Comparison of ENCODE assay signal across 10 cellular contexts in the genomic region with DNA sequence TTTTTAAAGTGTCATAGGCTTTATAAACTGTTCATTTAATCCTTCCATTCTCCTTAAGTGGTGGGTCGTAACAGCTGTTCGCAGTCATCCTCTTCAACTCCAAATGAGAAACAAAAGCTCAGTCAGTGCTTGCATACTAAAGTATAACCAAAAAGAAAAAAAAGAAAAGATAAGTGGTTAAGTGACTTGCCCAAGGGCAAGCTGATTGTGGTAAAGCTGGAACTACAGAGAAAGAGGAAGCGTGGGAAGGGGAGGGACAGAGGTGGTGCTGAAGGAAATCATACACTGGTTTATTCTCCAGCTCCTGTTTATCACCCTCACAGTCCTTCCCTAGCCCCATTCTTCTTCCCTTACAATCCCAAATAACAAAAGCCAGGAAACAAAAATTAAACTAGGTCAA. TPM values are rescaled to one million over a fixed set of nuclear protein-coding genes. Genes with fewer than 3 reads are reported as not detected.
DNase-seq lines count a peak whose midpoint lies in the region; ATAC-seq and TF ChIP-seq lines count a peak whose summit lies in the region.
"Had no signal": no experiment of that assay in that cellular context is flagged by ENCODE, and none has a peak within 500 bp of the region (broad histone marks: within the 10 kb centered on the region; RNA-seq: fewer than 3 reads in every experiment).

No MANE protein-coding gene starts in this region.

- no peaks in the 10 kb centered on the region for H3K36me3 Mint-ChIP-seq in T-helper 1 cell treated with Interleukin-12 subunit alpha and Interleukin-12 subunit beta and Interleukin-4 antibody, amounts not matched to agents 30 μg/mL and 1 μg/mL, for 36 hours (ENCODE audit: low read depth)
- peaks cover 9% of the 10 kb centered on the region for H3K36me3 Mint-ChIP-seq in activated naive CD8-positive, alpha-beta T cell treated with anti-CD3 and anti-CD28 coated beads, Interleukin-2, amount 50 U/mL, for 24 hours (ENCODE audit: low read depth)
- H3K36me3 Mint-ChIP-seq in naive thymus-derived CD4-positive, alpha-beta T cell = peaks cover 0 to 2% (median 0%) of the 10 kb centered on the region in 5 donors

- intact Hi-C loops in naive thymus-derived CD4-positive, alpha-beta T cell (cut with micrococcal nuclease) = no loop called here
- intact Hi-C loops in transverse colon (cut with DNase I; ENCODE audit: low total_unique reads) = no loop called here

- H3K36me3 ChIP-seq in naive thymus-derived CD4-positive, alpha-beta T cell (ENCODE audit: control insufficient read depth in 2 of 3, insufficient read depth in 3 of 3, low read length in 3 of 3) = no peaks in the 10 kb centered on the region
- no peaks in the 10 kb centered on the region for H3K36me3 ChIP-seq in transverse colon

- H3K27me3 ChIP-seq in naive thymus-derived CD4-positive, alpha-beta T cell (ENCODE audit: control insufficient read depth in 2 of 2, insufficient read depth in 2 of 2, low read length in 2 of 2) = no peaks in the 10 kb centered on the region
- H3K27me3 ChIP-seq in transverse colon = no peaks in the 10 kb centered on the region

- no peaks in the 10 kb centered on the region for H3K9me3 Mint-ChIP-seq in T-helper 1 cell treated with Interleukin-12 subunit alpha and Interleukin-12 subunit beta and Interleukin-4 antibody, amounts not matched to agents 30 μg/mL and 1 μg/mL, for 36 hours
- no peaks in the 10 kb centered on the region for H3K9me3 Mint-ChIP-seq in activated naive CD8-positive, alpha-beta T cell treated with anti-CD3 and anti-CD28 coated beads, Interleukin-2, amount 50 U/mL, for 24 hours
- no peaks in the 10 kb centered on the region for H3K9me3 Mint-ChIP-seq in naive thymus-derived CD4-positive, alpha-beta T cell

- H3K27ac ChIP-seq in naive thymus-derived CD4-positive, alpha-beta T cell (ENCODE audit: low read depth, low read length) = no peak overlapping the region
- no peak overlapping the region for H3K27ac ChIP-seq in transverse colon

- no peak for DNase-seq in T-helper 1 cell
- peak; percentile 47 for DNase-seq in NCI-H187 treated with DMSO at 0.1 percent for 48 hours (lab: John Stamatoyannopoulos, UW)
- no peak for DNase-seq in activated naive CD8-positive, alpha-beta T cell treated with anti-CD3 and anti-CD28 coated beads, Interleukin-2, amount 50 U/mL, for 24 hours
- DNase-seq in naive thymus-derived CD4-positive, alpha-beta T cell = peak in 5 of 9 donors; percentile 1 to 24 (median 14)
- no peak for DNase-seq in transverse colon
- no peak for DNase-seq in pons (ENCODE audit: low spot score)
- DNase-seq: glutamatergic neuron, small intestine had no signal

- 39 to 77% methylated on average over 3 of the region's 3 CpGs for WGBS in transverse colon (ENCODE audit: low coverage in 1 of 2), 2 donors

- no peak for TF ChIP-seq POLR2A in transverse colon (IDR thresholded peaks at IDR 0.05)

- H3K4me1 Mint-ChIP-seq in T-helper 1 cell treated with Interleukin-12 subunit alpha and Interleukin-12 subunit beta and Interleukin-4 antibody, amounts not matched to agents 30 μg/mL and 1 μg/mL, for 36 hours (ENCODE audit: low read depth) = peaks cover 14% of the 10 kb centered on the region
- H3K4me1 Mint-ChIP-seq in activated naive CD8-positive, alpha-beta T cell treated with anti-CD3 and anti-CD28 coated beads, Interleukin-2, amount 50 U/mL, for 24 hours = peaks cover 21% of the 10 kb centered on the region
- peaks cover 19 to 48% (median 45%) of the 10 kb centered on the region in 7 donors for H3K4me1 Mint-ChIP-seq in naive thymus-derived CD4-positive, alpha-beta T cell

- H3K4me1 ChIP-seq in naive thymus-derived CD4-positive, alpha-beta T cell (ENCODE audit: control insufficient read depth in 2 of 2, insufficient read depth in 2 of 2, low read length in 2 of 2) = peaks cover 0 to 3% of the 10 kb centered on the region in 2 donors
- peaks cover 0 to 10% (median 3%) of the 10 kb centered on the region in 4 donors for H3K4me1 ChIP-seq in transverse colon

- H3K27ac Mint-ChIP-seq in T-helper 1 cell treated with Interleukin-12 subunit alpha and Interleukin-12 subunit beta and Interleukin-4 antibody, amounts not matched to agents 30 μg/mL and 1 μg/mL, for 36 hours = peak overlapping the region; percentile 47
- H3K27ac Mint-ChIP-seq in activated naive CD8-positive, alpha-beta T cell treated with anti-CD3 and anti-CD28 coated beads, Interleukin-2, amount 50 U/mL, for 24 hours = peak overlapping the region; percentile 43
- peak overlapping the region in 6 of 9 donors; percentile 2 to 56 (median 32) for H3K27ac Mint-ChIP-seq in naive thymus-derived CD4-positive, alpha-beta T cell

- H3K27me3 Mint-ChIP-seq in T-helper 1 cell treated with Interleukin-12 subunit alpha and Interleukin-12 subunit beta and Interleukin-4 antibody, amounts not matched to agents 30 μg/mL and 1 μg/mL, for 36 hours (ENCODE audit: low read depth) = no peaks in the 10 kb centered on the region
- H3K27me3 Mint-ChIP-seq in activated naive CD8-positive, alpha-beta T cell treated with anti-CD3 and anti-CD28 coated beads, Interleukin-2, amount 50 U/mL, for 24 hours = no peaks in the 10 kb centered on the region
- no peaks in the 10 kb centered on the region for H3K27me3 Mint-ChIP-seq in naive thymus-derived CD4-positive, alpha-beta T cell

- H3K9me3 ChIP-seq in naive thymus-derived CD4-positive, alpha-beta T cell (ENCODE audit: control insufficient read depth in 2 of 3, low read length in 3 of 3) = no peaks in the 10 kb centered on the region
- H3K9me3 ChIP-seq in transverse colon = no peaks in the 10 kb centered on the region

- H3K4me3 ChIP-seq in naive thymus-derived CD4-positive, alpha-beta T cell (ENCODE audit: low read length) = no peak overlapping the region
- H3K4me3 ChIP-seq in transverse colon = no peak overlapping the region

- H3K4me3 Mint-ChIP-seq in T-helper 1 cell treated with Interleukin-12 subunit alpha and Interleukin-12 subunit beta and Interleukin-4 antibody, amounts not matched to agents 30 μg/mL and 1 μg/mL, for 36 hours = peak overlapping the region; percentile 10
- no peak overlapping the region for H3K4me3 Mint-ChIP-seq in activated naive CD8-positive, alpha-beta T cell treated with anti-CD3 and anti-CD28 coated beads, Interleukin-2, amount 50 U/mL, for 24 hours
- peak overlapping the region in 8 of 10 donors; percentile 2 to 72 (median 46) for H3K4me3 Mint-ChIP-seq in naive thymus-derived CD4-positive, alpha-beta T cell

- in situ Hi-C loops in transverse colon (cut with MboI; ENCODE audit: low pct_ligation_motif_present in 1 of 4, low pct_unique_long_range_greater_than_20kb in 1 of 4, low sequenced_read_pairs in 3 of 4) = no loop called here

- ATAC-seq in activated naive CD8-positive, alpha-beta T cell treated with anti-CD3 and anti-CD28 coated beads, Interleukin-2, amount 50 U/mL, for 24 hours = peak; percentile 57
- ATAC-seq in naive thymus-derived CD4-positive, alpha-beta T cell = peak; percentile 76
- ATAC-seq in HG02571 (IDR thresholded peaks at IDR 0.05; ENCODE audit: unreplicated experiment) = no peak

- POLR2A ChIA-PET in naive thymus-derived CD4-positive, alpha-beta T cell (lab: Charles Lee) = interaction anchor here (0.6 to 0.7 kb wide), 3 partner anchors 21 to 100 kb away, joined by 3 read pairs; no protein-coding TSS in a partner anchor

- TF ChIP-seq CTCF in transverse colon (IDR thresholded peaks at IDR 0.05) = no peak

- TF ChIP-seq EP300 in transverse colon (IDR thresholded peaks at IDR 0.05; ENCODE audit: low read depth) = no peak

- CTCF ChIA-PET in naive thymus-derived CD4-positive, alpha-beta T cell (lab: Charles Lee) = interaction anchor here (0.7 kb wide), 1 partner anchor 156 kb away, joined by 4 read pairs; no protein-coding TSS in a partner anchor

RNA-seq across cellular contexts. Expression of a gene that starts 29.6 kb away (rescaled TPM):
- total RNA-seq in naive thymus-derived CD4-positive, alpha-beta T cell = 10 to 100 TPM; 20.7 to 36.7 (median 28.4) TPM
- 10 to 100 TPM; 11.2 to 16.8 TPM for polyA plus RNA-seq in naive thymus-derived CD4-positive, alpha-beta T cell
- 10 to 100 TPM; 22.1 to 32.9 (median 24.4) TPM for total RNA-seq in transverse colon

RNA-seq across cellular contexts. Expression of a gene that starts 48.6 kb away (rescaled TPM):
- total RNA-seq in naive thymus-derived CD4-positive, alpha-beta T cell = 10 to 100 TPM in 1 of 5 experiments, under 1 TPM in 4; 0.32 to 52.6 (median 0.75) TPM
- polyA plus RNA-seq in naive thymus-derived CD4-positive, alpha-beta T cell = under 1 TPM; 0.19 to 0.52 TPM
- 1 to 10 TPM in 2 of 4 donors, under 1 TPM in 2; 0.37 to 2.4 (median 1.3) TPM for total RNA-seq in transverse colon

Comparison
In these comparisons a context has a peak if more than half of its experiments do, and no peak if none do; other contexts are left out.
1. DNase-seq: peak in NCI-H187 treated with DMSO at 0.1 percent for 48 hours (single experiment) and naive thymus-derived CD4-positive, alpha-beta T cell (5 of 9); none in T-helper 1 cell (0 of 5), activated naive CD8-positive, alpha-beta T cell treated with anti-CD3 and anti-CD28 coated beads, Interleukin-2, amount 50 U/mL, for 24 hours (single experiment), transverse colon (single experiment) and pons (single experiment).
2. Peak in every context shown above with its lines, with median percentiles within 50 percentile points of each other: H3K27ac Mint-ChIP-seq.